1 cellular context compared by ENCODE assay signal in genomic region chr2:234881413-234882241, GRCh38.
A peak's percentile ranks its signal among the peaks of the same experiment; 100 is the strongest.
TF ChIP-seq lines count a peak whose summit lies in the region.

No MANE protein-coding gene starts in this region.

TF ChIP-seq in HEK293, 187 proteins besides CTCF, POLR2A, EP300 and RAD21 (continued from another document):
- TF ChIP-seq ZNF645 (tag by site-specific recombination; IDR thresholded peaks at IDR 0.05): no peak
- peak; percentile 10; the same call in 1 of the 2 replicates for TF ChIP-seq ZNF449 (tag by site-specific recombination; IDR thresholded peaks at IDR 0.05)
- TF ChIP-seq ZNF132 (tag by site-specific recombination; IDR thresholded peaks at IDR 0.05; ENCODE audit: borderline replicate concordance): no peak
- TF ChIP-seq ZNF791 (tag by site-specific recombination; IDR thresholded peaks at IDR 0.05): no peak
- no peak for TF ChIP-seq ZNF514 (tag by site-specific recombination; IDR thresholded peaks at IDR 0.05)
- no peak for TF ChIP-seq ZSCAN5A (tag by site-specific recombination; IDR thresholded peaks at IDR 0.05)
- no peak for TF ChIP-seq ZBTB10 (tag by site-specific recombination; IDR thresholded peaks at IDR 0.05)
- TF ChIP-seq ZNF2 (tag by site-specific recombination; IDR thresholded peaks at IDR 0.05): peak; percentile 92
- no peak for TF ChIP-seq AEBP2 (tag by site-specific recombination; IDR thresholded peaks at IDR 0.05; ENCODE audit: borderline replicate concordance)
- no peak for TF ChIP-seq SETDB1 (IDR thresholded peaks at IDR 0.05; ENCODE audit: insufficient read length, low read length)
- TF ChIP-seq ZNF155 (tag by site-specific recombination; IDR thresholded peaks at IDR 0.05): no peak
- TF ChIP-seq ZNF585B (tag by site-specific recombination; IDR thresholded peaks at IDR 0.05): no peak
- peak; percentile 32; the same call in 1 of the 2 replicates for TF ChIP-seq SP2 (tag by site-specific recombination; IDR thresholded peaks at IDR 0.05)
- TF ChIP-seq IKZF3 (tag by site-specific recombination; IDR thresholded peaks at IDR 0.05): peak; percentile 81
- TF ChIP-seq KLF1 (tag by site-specific recombination; IDR thresholded peaks at IDR 0.05): peak; percentile 77
- peak; percentile 70 for TF ChIP-seq ZNF660 (tag by site-specific recombination; IDR thresholded peaks at IDR 0.05)
- no peak for TF ChIP-seq ZNF704 (tag by site-specific recombination; IDR thresholded peaks at IDR 0.05)
- no peak for TF ChIP-seq ZNF529 (tag by site-specific recombination; IDR thresholded peaks at IDR 0.05; ENCODE audit: insufficient replicate concordance)
- TF ChIP-seq ZNF366 (tag by site-specific recombination; conservative IDR thresholded peaks at IDR 0.05): peak; percentile 56; the same call in 1 of the 2 replicates
- no peak for TF ChIP-seq ZNF16 (tag by site-specific recombination; IDR thresholded peaks at IDR 0.05; ENCODE audit: low read depth)
- TF ChIP-seq ZNF140 (tag by site-specific recombination; IDR thresholded peaks at IDR 0.05): no peak
- TF ChIP-seq ZFHX2 (tag by site-specific recombination; conservative IDR thresholded peaks at IDR 0.05): no peak
- TF ChIP-seq ZNF639 (tag by site-specific recombination; IDR thresholded peaks at IDR 0.05): peak; percentile 37; the same call in 1 of the 2 replicates
- no peak for TF ChIP-seq ZNF513 (tag by site-specific recombination; IDR thresholded peaks at IDR 0.05)
- TF ChIP-seq ZNF501 (tag by site-specific recombination; IDR thresholded peaks at IDR 0.05): no peak
- TF ChIP-seq KLF9 (tag by site-specific recombination; IDR thresholded peaks at IDR 0.05; ENCODE audit: low read depth): no peak
- TF ChIP-seq PRDM6 (tag by site-specific recombination; IDR thresholded peaks at IDR 0.05): peak; percentile 84
- no peak for TF ChIP-seq ZNF701 (tag by site-specific recombination; IDR thresholded peaks at IDR 0.05)
- TF ChIP-seq ZNF37A (tag by site-specific recombination; IDR thresholded peaks at IDR 0.05): no peak
- no peak for TF ChIP-seq ZNF548 (tag by site-specific recombination; IDR thresholded peaks at IDR 0.05)
- TF ChIP-seq ZNF510 (tag by site-specific recombination; IDR thresholded peaks at IDR 0.05; ENCODE audit: insufficient replicate concordance): peak; percentile 81
- TF ChIP-seq ZNF24 (tag by site-specific recombination; IDR thresholded peaks at IDR 0.05): no peak
- no peak for TF ChIP-seq ZNF626 (tag by site-specific recombination; IDR thresholded peaks at IDR 0.05)
- peak; percentile 65; the same call in 1 of the 2 replicates for TF ChIP-seq ZNF843 (tag by site-specific recombination; IDR thresholded peaks at IDR 0.05)
- TF ChIP-seq ZNF341 (tag by site-specific recombination; IDR thresholded peaks at IDR 0.05; ENCODE audit: low read depth): 0 out of 2 replicates have a peak, but pooled peaks have one; percentile 27
- no peak for TF ChIP-seq ZBTB49 (tag by site-specific recombination; IDR thresholded peaks at IDR 0.05; ENCODE audit: low read depth)
- no peak for TF ChIP-seq ZNF184 (tag by site-specific recombination; IDR thresholded peaks at IDR 0.05)
